ENCODE assay signal across 8 cellular contexts in genomic region chr9:68584110-68585033, GRCh38. TPM values are rescaled to one million over a fixed set of nuclear protein-coding genes. Genes with fewer than 3 reads are reported as not detected.
DNase-seq lines count a peak whose midpoint lies in the region; TF ChIP-seq lines count a peak whose summit lies in the region.

No MANE protein-coding gene starts in this region.

- TF ChIP-seq POLR2A in suprapubic skin (IDR thresholded peaks at IDR 0.05), result no peak

- H3K4me1 ChIP-seq in suprapubic skin, result no peaks in the 10 kb centered on the region

- no peak overlapping the region for H3K27ac ChIP-seq in suprapubic skin

- no peak overlapping the region for H3K4me3 ChIP-seq in LNCaP clone FGC (ENCODE audit: low read depth, low read length)
- H3K4me3 ChIP-seq in fibroblast of villous mesenchyme (ENCODE audit: low read depth, low read length), result no peak overlapping the region
- no peak overlapping the region for H3K4me3 ChIP-seq in suprapubic skin

- no peaks in the 10 kb centered on the region for H3K9me3 ChIP-seq in suprapubic skin

- 22% methylated on average over 16 of the region's 16 CpGs for WGBS in suprapubic skin

- H3K27me3 ChIP-seq in suprapubic skin, result no peaks in the 10 kb centered on the region

- TF ChIP-seq CTCF in LNCaP clone FGC (IDR thresholded peaks at IDR 0.05; ENCODE audit: control insufficient read depth, extremely low read depth, insufficient read depth) (peak; percentile 99), fibroblast of villous mesenchyme (IDR thresholded peaks at IDR 0.05; ENCODE audit: insufficient read depth, low read depth, low read length) (peak; percentile 100), suprapubic skin (IDR thresholded peaks at IDR 0.05) (peak; percentile 88 to 90)

- TF ChIP-seq EP300 in suprapubic skin (IDR thresholded peaks at IDR 0.05), result no peak

- H3K36me3 ChIP-seq in suprapubic skin, result no peaks in the 10 kb centered on the region

- DNase-seq in EL (peak; percentile 82), GOT3 (lab: John Stamatoyannopoulos, UW) (peak; percentile 10), LNCaP clone FGC (ENCODE audit: low read depth) (peak; percentile 62), RPMI8226 (peak; percentile 88), fibroblast of villous mesenchyme (ENCODE audit: low read depth) (peak; percentile 88), nucleus accumbens (lab: John Stamatoyannopoulos, UW) (peak in 50 of 56 donors; percentile 4 to 88 (median 46)), suprapubic skin (ENCODE audit: low spot score in 2 of 2) (peak; percentile 79 to 85)
- peak; percentile 67 to 72 for DNase-seq in activated T-helper 1 cell treated with anti-CD3 and anti-CD28 coated beads, Interleukin-2, amount 50 U/mL, for 16 hours (ENCODE audit: low read depth in 1 of 2, low spot score in 1 of 2)

RNA-seq across cellular contexts. Expression of gene TMEM252, which starts 43.7 kb away (rescaled TPM):
- not detected in 2 replicates for total RNA-seq in fibroblast of villous mesenchyme
- not detected for total RNA-seq in suprapubic skin

Comparison
In these comparisons a context has a peak if more than half of its experiments do, and no peak if none do; other contexts are left out.
1. DNase-seq: peak in every context shown above with its lines; median percentile 88 in RPMI8226; 88 in fibroblast of villous mesenchyme; 82 in EL; 82 in suprapubic skin; 70 in activated T-helper 1 cell treated with anti-CD3 and anti-CD28 coated beads, Interleukin-2, amount 50 U/mL, for 16 hours; 62 in LNCaP clone FGC; 46 in nucleus accumbens; 10 in GOT3.